19 cellular contexts compared by ENCODE assay signal in genomic region chr17:58403312-58403711, GRCh38. TPM values are rescaled to one million over a fixed set of nuclear protein-coding genes. Genes with fewer than 3 reads are reported as not detected.
A peak's percentile ranks its signal among the peaks of the same experiment; 100 is the strongest.
DNase-seq lines count a peak whose midpoint lies in the region; ATAC-seq, FAIRE-seq and TF ChIP-seq lines count a peak whose summit lies in the region.
"Had no signal": no experiment of that assay in that cellular context is flagged by ENCODE, and none has a peak within 500 bp of the region (broad histone marks: within the 10 kb centered on the region; RNA-seq: fewer than 3 reads in every experiment).

No MANE protein-coding gene starts in this region.

- in situ Hi-C loops in HepG2 (cut with HindIII; ENCODE audit: extremely low pct_ligation_motif_present, low pct_unique_long_range_greater_than_20kb) (no loop called here), mammary epithelial cell (cut with MboI; ENCODE audit: low sequenced_read_pairs in 2 of 2) (no loop called here)

- TF ChIP-seq POLR2A in HepG2 (IDR thresholded peaks at IDR 0.05; ENCODE audit: insufficient read depth in 1 of 2, low read depth in 2 of 2, low read length in 2 of 2) (no peak), right lobe of liver (IDR thresholded peaks at IDR 0.05) (no peak)

- no peak overlapping the region for H3K4me3 ChIP-seq in HepG2 (replicated peaks in 1 of 3; ENCODE audit: insufficient read depth in 1 of 3, low read depth in 2 of 3, low read length in 3 of 3)
- H3K4me3 ChIP-seq in right lobe of liver, result no peak overlapping the region
- peak overlapping the region in 2 of 3 experiments; percentile 4 to 29 for H3K4me3 ChIP-seq in mammary epithelial cell (replicated peaks in 1 of 3; ENCODE audit: insufficient read depth in 1 of 3, low read depth in 2 of 3, low read length in 3 of 3)
- no peak overlapping the region for H3K4me3 ChIP-seq in left lung
- H3K4me3 ChIP-seq in MM.1S (ENCODE audit: low read length), result no peak overlapping the region
- H3K4me3 ChIP-seq: A549, left ventricle myocardium inferior had no signal

- TF ChIP-seq RAD21 in HepG2 (CRISPR knock-in tag; IDR thresholded peaks at IDR 0.05), result no peak

- FAIRE-seq in HepG2 (lab: Jason Lieb, UNC), result no peak

- intact Hi-C loops in HepG2 (cut with micrococcal nuclease; ENCODE audit: unreplicated experiment) (no loop called here), right lobe of liver (cut with DNase I) (no loop called here), mammary epithelial cell (cut with micrococcal nuclease) (no loop called here), left lung (cut with DNase I) (no loop called here)

- H3K27me3 Mint-ChIP-seq in naive thymus-derived CD8-positive, alpha-beta T cell, result no peaks in the 10 kb centered on the region
- H3K27me3 Mint-ChIP-seq in HFFc6 (ENCODE audit: insufficient read depth), result peaks cover 12% of the 10 kb centered on the region
- H3K27me3 Mint-ChIP-seq: activated T-cell treated with anti-CD3 and anti-CD28 coated beads, Interleukin-2, amount 50 U/mL, for 24 hours had no signal

- H3K4me2 ChIP-seq in HepG2 (ENCODE audit: low read depth, low read length) (no peak overlapping the region), mammary epithelial cell (ENCODE audit: insufficient read depth, low read depth, low read length) (peak overlapping the region; percentile 82), MM.1S (ENCODE audit: low read depth, low read length) (no peak overlapping the region)

- TF ChIP-seq CTCF in HepG2 (CRISPR knock-in tag; IDR thresholded peaks at IDR 0.05) (no peak), right lobe of liver (IDR thresholded peaks at IDR 0.05) (no peak), mammary epithelial cell (conservative IDR thresholded peaks at IDR 0.05 in 1 of 2, IDR thresholded peaks at IDR 0.05 in 1 of 2; ENCODE audit: extremely low read depth in 1 of 2, insufficient read depth in 1 of 2, low read depth in 1 of 2, low read length in 2 of 2) (no peak), left lung (IDR thresholded peaks at IDR 0.05) (no peak), MM.1S (IDR thresholded peaks at IDR 0.05; ENCODE audit: low read length) (no peak), HFFc6 (IDR thresholded peaks at IDR 0.05) (no peak)

- H3K36me3 ChIP-seq in HepG2 (replicated peaks in 1 of 2; ENCODE audit: control insufficient read depth in 1 of 2, insufficient read depth in 2 of 2, low read length in 2 of 2) (peaks cover 12 to 45% of the 10 kb centered on the region in 2 experiments), right lobe of liver (no peaks in the 10 kb centered on the region), mammary epithelial cell (ENCODE audit: insufficient read depth, low read length) (no peaks in the 10 kb centered on the region), left lung (no peaks in the 10 kb centered on the region), MM.1S (replicated peaks; ENCODE audit: insufficient read depth, low read length) (no peaks in the 10 kb centered on the region)
- H3K36me3 ChIP-seq: left ventricle myocardium inferior had no signal

- H3K36me3 Mint-ChIP-seq in naive thymus-derived CD8-positive, alpha-beta T cell, result peaks cover 0 to 6% (median 0%) of the 10 kb centered on the region in 3 donors
- H3K36me3 Mint-ChIP-seq in HFFc6 (ENCODE audit: low read depth), result no peaks in the 10 kb centered on the region
- H3K36me3 Mint-ChIP-seq: activated naive CD8-positive, alpha-beta T cell treated with anti-CD3 and anti-CD28 coated beads, Interleukin-2, amount 10 ng/mL, durations not matched to agents 7 days and 5 days had no signal

- H3F3A ChIP-seq in MM.1S (ENCODE audit: insufficient read depth, low read length), result no peaks in the 10 kb centered on the region

- DNase-seq in HepG2 (ENCODE audit: low spot score) (no peak), right lobe of liver (no peak), mammary epithelial cell (peak; percentile 83), left lung (no peak), MM.1S (no peak), HFFc6 (no peak)
- DNase-seq in naive thymus-derived CD8-positive, alpha-beta T cell, result no peak
- DNase-seq: activated CD4-positive, alpha-beta T cell treated with anti-CD3 and anti-CD28 coated beads, Interleukin-2, amount 10 ng/mL, durations not matched to agents 7 days and 5 days; activated naive CD8-positive, alpha-beta T cell treated with anti-CD3 and anti-CD28 coated beads, Interleukin-2, amount 10 ng/mL, durations not matched to agents 7 days and 5 days; activated T-cell treated with anti-CD3 and anti-CD28 coated beads, Interleukin-2, amount 50 U/mL, for 24 hours; CD4-positive, CD25-positive, alpha-beta regulatory T cell; left ventricle myocardium inferior; NCI-H2081 treated with DMSO at 0.1 percent for 48 hours; Right ventricle myocardium superior had no signal

- H3K9me3 ChIP-seq in HepG2 (ENCODE audit: low read length), result no peaks in the 10 kb centered on the region
- no peaks in the 10 kb centered on the region for H3K9me3 ChIP-seq in right lobe of liver
- no peaks in the 10 kb centered on the region for H3K9me3 ChIP-seq in mammary epithelial cell (replicated peaks; ENCODE audit: insufficient read depth, low read length)
- no peaks in the 10 kb centered on the region for H3K9me3 ChIP-seq in left lung
- no peaks in the 10 kb centered on the region for H3K9me3 ChIP-seq in MM.1S (replicated peaks; ENCODE audit: insufficient read depth, low read length)
- H3K9me3 ChIP-seq: A549, left ventricle myocardium inferior had no signal

- H3K27ac Mint-ChIP-seq in naive thymus-derived CD8-positive, alpha-beta T cell, result no peak overlapping the region
- H3K27ac Mint-ChIP-seq in HFFc6, result no peak overlapping the region
- H3K27ac Mint-ChIP-seq: activated CD4-positive, alpha-beta T cell treated with anti-CD3 and anti-CD28 coated beads, Interleukin-2, amount 10 ng/mL, durations not matched to agents 7 days and 5 days; activated naive CD8-positive, alpha-beta T cell treated with anti-CD3 and anti-CD28 coated beads, Interleukin-2, amount 10 ng/mL, durations not matched to agents 7 days and 5 days; activated T-cell treated with anti-CD3 and anti-CD28 coated beads, Interleukin-2, amount 50 U/mL, for 24 hours; CD4-positive, CD25-positive, alpha-beta regulatory T cell; T-helper 2 cell treated with Interferon-gamma antibody and Interleukin-4, amounts not matched to agents 5 μg/mL and 100 μg/mL, for 36 hours had no signal

- 93% methylated on average over 6 of the region's 6 CpGs for WGBS in HepG2 (ENCODE audit: low lambda C conversion rate)
- 91% methylated on average over 5 of the region's 6 CpGs for WGBS in right lobe of liver (ENCODE audit: insufficient coverage, low coverage, low lambda C conversion rate, missing lambda C conversion rate)
- WGBS in mammary epithelial cell (ENCODE audit: low coverage, missing lambda C conversion rate), result 0% methylated on average over 4 of the region's 6 CpGs

- H3K4me1 ChIP-seq in HepG2 (ENCODE audit: insufficient read depth, low read length) (peaks cover 100% of the 10 kb centered on the region), right lobe of liver (peaks cover 0 to 3% (median 0%) of the 10 kb centered on the region in 4 donors), mammary epithelial cell (ENCODE audit: insufficient read depth, low read length) (peaks cover 55% of the 10 kb centered on the region), left lung (no peaks in the 10 kb centered on the region), MM.1S (ENCODE audit: low read length) (no peaks in the 10 kb centered on the region)
- H3K4me1 ChIP-seq: left ventricle myocardium inferior had no signal

- H3K27me3 ChIP-seq in HepG2 (ENCODE audit: control insufficient read depth in 1 of 2, insufficient read depth in 2 of 2, low read length in 2 of 2) (no peaks in the 10 kb centered on the region), right lobe of liver (no peaks in the 10 kb centered on the region), mammary epithelial cell (ENCODE audit: insufficient read depth, low read length) (no peaks in the 10 kb centered on the region), left lung (peaks cover 0 to 9% of the 10 kb centered on the region in 2 donors), MM.1S (replicated peaks; ENCODE audit: insufficient read depth, low read length) (no peaks in the 10 kb centered on the region)

- H3K4me3 Mint-ChIP-seq in naive thymus-derived CD8-positive, alpha-beta T cell, result no peak overlapping the region
- no peak overlapping the region for H3K4me3 Mint-ChIP-seq in HFFc6
- H3K4me3 Mint-ChIP-seq: activated CD4-positive, alpha-beta T cell treated with anti-CD3 and anti-CD28 coated beads, Interleukin-2, amount 10 ng/mL, durations not matched to agents 7 days and 5 days; activated naive CD8-positive, alpha-beta T cell treated with anti-CD3 and anti-CD28 coated beads, Interleukin-2, amount 10 ng/mL, durations not matched to agents 7 days and 5 days; activated T-cell treated with anti-CD3 and anti-CD28 coated beads, Interleukin-2, amount 50 U/mL, for 24 hours; CD4-positive, CD25-positive, alpha-beta regulatory T cell; T-helper 2 cell treated with Interferon-gamma antibody and Interleukin-4, amounts not matched to agents 5 μg/mL and 100 μg/mL, for 36 hours had no signal

- CTCF ChIA-PET in HepG2 (lab: Yijun Ruan, JAX; ENCODE audit: low intra/inter-chr PET ratio, low total read pairs), result no interaction called here
- CTCF ChIA-PET in mammary epithelial cell (lab: Charles Lee; ENCODE audit: low non-redundant PET), result no interaction called here

- POLR2A ChIA-PET in HepG2 (lab: Yijun Ruan, JAX), result interaction anchor here (0.7 to 3.9 kb wide), 3 partner anchors 9 to 34 kb away, joined by 3 to 31 read pairs (median 11); partner anchors contain the start of gene RNF43
- POLR2A ChIA-PET in naive thymus-derived CD8-positive, alpha-beta T cell (lab: Charles Lee), result no interaction called here

- peaks cover 0 to 8% (median 4%) of the 10 kb centered on the region in 4 donors for H3K4me1 Mint-ChIP-seq in naive thymus-derived CD8-positive, alpha-beta T cell
- peaks cover 17% of the 10 kb centered on the region for H3K4me1 Mint-ChIP-seq in HFFc6 (ENCODE audit: low read depth)

- TF ChIP-seq EP300 in HepG2 (IDR thresholded peaks at IDR 0.05; ENCODE audit: low read depth in 2 of 2, low read length in 2 of 2) (no peak), HepG2 (CRISPR knock-in tag; IDR thresholded peaks at IDR 0.05; ENCODE audit: borderline replicate concordance) (no peak)

- H2AFZ ChIP-seq in HepG2 (ENCODE audit: low read length) (no peak overlapping the region), mammary epithelial cell (ENCODE audit: low read depth, low read length) (peak overlapping the region; percentile 66), MM.1S (ENCODE audit: low read length) (no peak overlapping the region)

- ATAC-seq in HepG2 (no peak), right lobe of liver (no peak), left lung (peak; percentile 75), HG02642 (IDR thresholded peaks at IDR 0.05; ENCODE audit: poor library complexity, unreplicated experiment) (no peak)
- ATAC-seq in naive thymus-derived CD8-positive, alpha-beta T cell, result no peak
- ATAC-seq: A549 had no signal

- peaks cover 98% of the 10 kb centered on the region for H3K79me2 ChIP-seq in HepG2 (ENCODE audit: insufficient read depth, low read length)
- peaks cover 41% of the 10 kb centered on the region for H3K79me2 ChIP-seq in mammary epithelial cell (ENCODE audit: insufficient read depth, low read length)
- no peaks in the 10 kb centered on the region for H3K79me2 ChIP-seq in MM.1S (ENCODE audit: low read length)

- no peaks in the 10 kb centered on the region for H3K9me3 Mint-ChIP-seq in naive thymus-derived CD8-positive, alpha-beta T cell
- H3K9me3 Mint-ChIP-seq in HFFc6, result no peaks in the 10 kb centered on the region
- H3K9me3 Mint-ChIP-seq: activated CD4-positive, alpha-beta T cell treated with anti-CD3 and anti-CD28 coated beads, Interleukin-2, amount 10 ng/mL, durations not matched to agents 7 days and 5 days; activated naive CD8-positive, alpha-beta T cell treated with anti-CD3 and anti-CD28 coated beads, Interleukin-2, amount 10 ng/mL, durations not matched to agents 7 days and 5 days; activated T-cell treated with anti-CD3 and anti-CD28 coated beads, Interleukin-2, amount 50 U/mL, for 24 hours; CD4-positive, CD25-positive, alpha-beta regulatory T cell; T-helper 2 cell treated with Interferon-gamma antibody and Interleukin-4, amounts not matched to agents 5 μg/mL and 100 μg/mL, for 36 hours had no signal

- H4K20me1 ChIP-seq in HepG2 (ENCODE audit: insufficient read depth, low read length) (peaks cover 12% of the 10 kb centered on the region; the same call in 1 of the 2 replicates), mammary epithelial cell (ENCODE audit: insufficient read depth, low read length) (no peaks in the 10 kb centered on the region), MM.1S (ENCODE audit: insufficient read depth, low read length) (no peaks in the 10 kb centered on the region)

- dilution Hi-C loops in mammary epithelial cell (cut with HindIII; ENCODE audit: low sequenced_read_pairs), result no loop called here

- no peaks in the 10 kb centered on the region for H3K9me2 ChIP-seq in MM.1S (replicated peaks; ENCODE audit: insufficient read depth, low read length)

- H3K27ac ChIP-seq in HepG2 (ENCODE audit: extremely low read length, insufficient read depth, low read length), result no peak overlapping the region
- no peak overlapping the region for H3K27ac ChIP-seq in right lobe of liver
- H3K27ac ChIP-seq in mammary epithelial cell (ENCODE audit: insufficient read depth, low read depth, low read length), result peak overlapping the region; percentile 96
- H3K27ac ChIP-seq in left lung, result no peak overlapping the region
- no peak overlapping the region for H3K27ac ChIP-seq in MM.1S (ENCODE audit: low read length)
- H3K27ac ChIP-seq: A549, left ventricle myocardium inferior had no signal

- H3K9ac ChIP-seq in HepG2 (ENCODE audit: insufficient read depth, low read depth, low read length) (no peak overlapping the region), mammary epithelial cell (ENCODE audit: insufficient read depth, low read length) (peak overlapping the region; percentile 59), MM.1S (ENCODE audit: low read length) (no peak overlapping the region)

- no TSS peak for BruUV-seq in HepG2 (replicated peaks; lab: Mats Ljungman, UMichigan)
- no TSS peak for BruUV-seq in mammary epithelial cell (replicated peaks; lab: Mats Ljungman, UMichigan)

RNA-seq across cellular contexts. Expression of gene RNF43, which starts 14.0 kb away (rescaled TPM):
- total RNA-seq in HepG2 (2016; rRNA removed; fragmentation: Illumina TruSeq; extraction: Trizol), result 51.4 and 53.4 TPM in 2 replicates
- 10.8 and 11.5 TPM in 2 replicates for total RNA-seq in HepG2 (2016; cell fraction: cytosol; rRNA removed; fragmentation: Illumina TruSeq; extraction: Trizol; ENCODE audit: low read depth)
- 41.4 and 52.0 TPM in 2 replicates for total RNA-seq in HepG2 (2016; cell fraction: insoluble cytoplasmic fraction; rRNA removed; fragmentation: Illumina TruSeq; extraction: Trizol)
- 25.5 and 28.6 TPM in 2 replicates for total RNA-seq in HepG2 (2016; cell fraction: membrane; rRNA removed; fragmentation: Illumina TruSeq; extraction: Trizol)
- total RNA-seq in HepG2 (2016; cell fraction: nucleus; rRNA removed; fragmentation: Illumina TruSeq; extraction: Trizol), result 113 and 134 TPM in 2 replicates
- 29.3 and 31.0 TPM in 2 replicates for polyA plus RNA-seq in HepG2 (2011; rRNA removed)
- 18.3 and 25.7 TPM in 2 replicates for polyA plus RNA-seq in HepG2 (2011; cell fraction: cytosol; rRNA removed)
- polyA plus RNA-seq in HepG2 (2011; cell fraction: nucleus; rRNA removed), result 81.6 and 101 TPM in 2 replicates
- 35.6 and 44.8 TPM in 2 replicates for polyA plus RNA-seq in HepG2 (2012)
- polyA plus RNA-seq in HepG2 (2016; cell fraction: cytosol; fragmentation: Illumina TruSeq; extraction: Trizol; ENCODE audit: low read depth), result 2.5 and 3.4 TPM in 2 replicates
- polyA plus RNA-seq in HepG2 (2016; cell fraction: insoluble cytoplasmic fraction; fragmentation: Illumina TruSeq; extraction: Trizol; ENCODE audit: low read depth), result 29.8 and 38.5 TPM in 2 replicates
- 10.3 and 11.3 TPM in 2 replicates for polyA plus RNA-seq in HepG2 (2016; cell fraction: membrane; fragmentation: Illumina TruSeq; extraction: Trizol; ENCODE audit: low read depth)
- 110 and 118 TPM in 2 replicates for polyA plus RNA-seq in HepG2 (2016; cell fraction: nucleus; fragmentation: Illumina TruSeq; extraction: Trizol; ENCODE audit: insufficient read depth, low read depth)
- 0.12 and 47.2 TPM in 2 replicates for polyA minus RNA-seq in HepG2 (2011; rRNA and poly(A)+ RNA removed; ENCODE audit: low replicate concordance)
- polyA minus RNA-seq in HepG2 (2011; cell fraction: cytosol; rRNA and poly(A)+ RNA removed), result 17.4 and 23.6 TPM in 2 replicates
- polyA minus RNA-seq in HepG2 (2011; cell fraction: nucleus; rRNA and poly(A)+ RNA removed), result 134 and 180 TPM in 2 replicates
- 10 to 100 TPM in 2 of 6 experiments, 1 to 10 TPM in 4; 1.7 to 11.5 (median 6.0) TPM for total RNA-seq in right lobe of liver
- total RNA-seq in mammary epithelial cell, result 10 to 100 TPM in 1 of 2 donors, 1 to 10 TPM in 1; 9.3 to 11.4 TPM
- 6.4 TPM for polyA plus RNA-seq in mammary epithelial cell
- 9.7 TPM for polyA minus RNA-seq in mammary epithelial cell
- total RNA-seq in left lung, result 10 to 100 TPM in 1 of 2 donors, 1 to 10 TPM in 1; 6.8 to 13.4 TPM
- 1 to 10 TPM; 1.2 to 1.7 TPM for total RNA-seq in naive thymus-derived CD8-positive, alpha-beta T cell
- polyA plus RNA-seq in naive thymus-derived CD8-positive, alpha-beta T cell, result under 1 TPM; 0.07 to 0.90 (median 0.75) TPM
- not detected for total RNA-seq in HFFc6 (2021; fragmentation: NEBNext Ultra II Directional; extraction: Animal tissue kit (Norgen Biotek cat#: 25700))
- total RNA-seq: myocyte, subcutaneous adipose tissue had no signal

RNA-seq across cellular contexts. Expression of gene SUPT4H1, which starts 51.3 kb away (rescaled TPM):
- total RNA-seq in HepG2 (2016; rRNA removed; fragmentation: Illumina TruSeq; extraction: Trizol) (155 and 252 TPM in 2 replicates), right lobe of liver (10 to 100 TPM; 24.8 to 50.9 (median 37.0) TPM), mammary epithelial cell (10 to 100 TPM; 32.3 to 55.3 TPM), left lung (10 to 100 TPM; 68.4 to 69.0 TPM)
- total RNA-seq in HepG2 (2016; cell fraction: cytosol; rRNA removed; fragmentation: Illumina TruSeq; extraction: Trizol; ENCODE audit: low read depth), result 72.2 and 76.4 TPM in 2 replicates
- 169 and 290 TPM in 2 replicates for total RNA-seq in HepG2 (2016; cell fraction: insoluble cytoplasmic fraction; rRNA removed; fragmentation: Illumina TruSeq; extraction: Trizol)
- 130 and 134 TPM in 2 replicates for total RNA-seq in HepG2 (2016; cell fraction: membrane; rRNA removed; fragmentation: Illumina TruSeq; extraction: Trizol)
- 74.4 and 75.7 TPM in 2 replicates for total RNA-seq in HepG2 (2016; cell fraction: nucleus; rRNA removed; fragmentation: Illumina TruSeq; extraction: Trizol)
- polyA plus RNA-seq in HepG2 (2011; rRNA removed) (231 and 244 TPM in 2 replicates), mammary epithelial cell (94.7 TPM)
- 148 and 229 TPM in 2 replicates for polyA plus RNA-seq in HepG2 (2011; cell fraction: cytosol; rRNA removed)
- polyA plus RNA-seq in HepG2 (2011; cell fraction: nucleus; rRNA removed), result 65.5 and 71.0 TPM in 2 replicates
- polyA plus RNA-seq in HepG2 (2012), result 227 and 249 TPM in 2 replicates
- 105 and 107 TPM in 2 replicates for polyA plus RNA-seq in HepG2 (2016; cell fraction: cytosol; fragmentation: Illumina TruSeq; extraction: Trizol; ENCODE audit: low read depth)
- 309 and 341 TPM in 2 replicates for polyA plus RNA-seq in HepG2 (2016; cell fraction: insoluble cytoplasmic fraction; fragmentation: Illumina TruSeq; extraction: Trizol; ENCODE audit: low read depth)
- 144 and 156 TPM in 2 replicates for polyA plus RNA-seq in HepG2 (2016; cell fraction: membrane; fragmentation: Illumina TruSeq; extraction: Trizol; ENCODE audit: low read depth)
- polyA plus RNA-seq in HepG2 (2016; cell fraction: nucleus; fragmentation: Illumina TruSeq; extraction: Trizol; ENCODE audit: insufficient read depth, low read depth), result 164 and 191 TPM in 2 replicates
- 68.7 and 109 TPM in 2 replicates for polyA minus RNA-seq in HepG2 (2011; rRNA and poly(A)+ RNA removed; ENCODE audit: low replicate concordance)
- polyA minus RNA-seq in HepG2 (2011; cell fraction: cytosol; rRNA and poly(A)+ RNA removed), result 45.1 and 56.8 TPM in 2 replicates
- polyA minus RNA-seq in HepG2 (2011; cell fraction: nucleus; rRNA and poly(A)+ RNA removed), result 51.9 and 61.5 TPM in 2 replicates
- 126 TPM for polyA minus RNA-seq in mammary epithelial cell
- 10 to 100 TPM; 58.2 to 65.9 TPM for total RNA-seq in naive thymus-derived CD8-positive, alpha-beta T cell
- polyA plus RNA-seq in naive thymus-derived CD8-positive, alpha-beta T cell, result 10 to 100 TPM; 63.7 to 97.4 (median 76.1) TPM
- total RNA-seq in HFFc6 (2021; fragmentation: NEBNext Ultra II Directional; extraction: Animal tissue kit (Norgen Biotek cat#: 25700)), result 100 to 1,000 TPM in 4 of 6 experiments, 10 to 100 TPM in 2; 95.6 to 110 (median 105) TPM

Comparison
In these comparisons a context has a peak if more than half of its experiments do, and no peak if none do; other contexts are left out.
1. H3K4me3 ChIP-seq: peak in mammary epithelial cell (2 of 3); none in HepG2 (0 of 3), right lobe of liver (0 of 3), left lung (0 of 2) and MM.1S (single experiment).